In genomic region chr6:28683945-28684538, GRCh38 we compare ENCODE assay signal across 9 cellular contexts.
A peak's percentile ranks its signal among the peaks of the same experiment; 100 is the strongest.
DNase-seq lines count a peak whose midpoint lies in the region; ATAC-seq, FAIRE-seq and TF ChIP-seq lines count a peak whose summit lies in the region.
"Had no signal": no experiment of that assay in that cellular context is flagged by ENCODE, and none has a peak within 500 bp of the region (broad histone marks: within the 10 kb centered on the region; RNA-seq: fewer than 3 reads in every experiment).

No MANE protein-coding gene starts in this region.

- CTCF ChIA-PET in activated CD4-positive, alpha-beta memory T cell treated with anti-CD3 and anti-CD28 coated beads, Interleukin-2, amount 10 ng/mL, durations not matched to agents 7 days and 5 days (lab: Charles Lee) = interaction anchor here (1.0 to 1.3 kb wide), 2 partner anchors 189 to 332 kb away, joined by 3 to 8 read pairs; no protein-coding TSS in a partner anchor

- peak; percentile 53 for TF ChIP-seq CTCF in GM12864 (IDR thresholded peaks at IDR 0.05; ENCODE audit: low read depth, low read length, missing control alignments)

- ATAC-seq in HG03159 (IDR thresholded peaks at IDR 0.05; ENCODE audit: unreplicated experiment) = no peak

- peaks cover 63% of the 10 kb centered on the region for H3K27me3 Mint-ChIP-seq in activated CD4-positive, alpha-beta memory T cell treated with anti-CD3 and anti-CD28 coated beads, Interleukin-2, amount 10 ng/mL, durations not matched to agents 7 days and 5 days

- no peaks in the 10 kb centered on the region for H3K9me3 Mint-ChIP-seq in activated CD4-positive, alpha-beta memory T cell treated with anti-CD3 and anti-CD28 coated beads, Interleukin-2, amount 10 ng/mL, durations not matched to agents 7 days and 5 days
- H3K9me3 Mint-ChIP-seq: memory B cell had no signal

- peaks cover 25% of the 10 kb centered on the region for H3K4me1 Mint-ChIP-seq in activated CD4-positive, alpha-beta memory T cell treated with anti-CD3 and anti-CD28 coated beads, Interleukin-2, amount 10 ng/mL, durations not matched to agents 7 days and 5 days

- FAIRE-seq in urothelium cell line (lab: Jason Lieb, UNC) = no peak

- no peaks in the 10 kb centered on the region for H3K36me3 Mint-ChIP-seq in activated CD4-positive, alpha-beta memory T cell treated with anti-CD3 and anti-CD28 coated beads, Interleukin-2, amount 10 ng/mL, durations not matched to agents 7 days and 5 days (ENCODE audit: low read depth)
- H3K36me3 Mint-ChIP-seq: memory B cell had no signal

- POLR2A ChIA-PET in activated CD4-positive, alpha-beta memory T cell treated with anti-CD3 and anti-CD28 coated beads, Interleukin-2, amount 10 ng/mL, durations not matched to agents 7 days and 5 days (lab: Charles Lee) = interaction anchor here (1.5 kb wide), 1 partner anchor 9 kb away, joined by 3 read pairs; no protein-coding TSS in a partner anchor

- DNase-seq in AG20443 (ENCODE audit: low spot score) (peak; percentile 50), GM12864 (ENCODE audit: low read depth) (no peak), NCI-H1930 (lab: John Stamatoyannopoulos, UW) (peak; percentile 32 to 46), inferior parietal cortex (ENCODE audit: extremely low spot score) (peak; percentile 48), urothelium cell line (ENCODE audit: low spot score) (peak; percentile 60), NCI-H226 (no peak)
- DNase-seq in activated CD4-positive, alpha-beta memory T cell treated with anti-CD3 and anti-CD28 coated beads, Interleukin-2, amount 10 ng/mL, durations not matched to agents 7 days and 5 days = peak; percentile 18

- no peak overlapping the region for H3K27ac Mint-ChIP-seq in activated CD4-positive, alpha-beta memory T cell treated with anti-CD3 and anti-CD28 coated beads, Interleukin-2, amount 10 ng/mL, durations not matched to agents 7 days and 5 days
- H3K27ac Mint-ChIP-seq: memory B cell had no signal

- no peak overlapping the region for H3K4me3 Mint-ChIP-seq in activated CD4-positive, alpha-beta memory T cell treated with anti-CD3 and anti-CD28 coated beads, Interleukin-2, amount 10 ng/mL, durations not matched to agents 7 days and 5 days
- H3K4me3 Mint-ChIP-seq: memory B cell had no signal

- no peak overlapping the region for H3K4me3 ChIP-seq in GM12864 (ENCODE audit: low read depth, low read length)

Comparison
In these comparisons a context has a peak if more than half of its experiments do, and no peak if none do; other contexts are left out.
1. DNase-seq: peak in AG20443 (single experiment), NCI-H1930 (2 of 2), activated CD4-positive, alpha-beta memory T cell treated with anti-CD3 and anti-CD28 coated beads, Interleukin-2, amount 10 ng/mL, durations not matched to agents 7 days and 5 days (single experiment), inferior parietal cortex (single experiment) and urothelium cell line (single experiment); none in GM12864 (single experiment) and NCI-H226 (single experiment).